Comparison of ENCODE assay signal across 1 cellular context in the genomic region with DNA sequence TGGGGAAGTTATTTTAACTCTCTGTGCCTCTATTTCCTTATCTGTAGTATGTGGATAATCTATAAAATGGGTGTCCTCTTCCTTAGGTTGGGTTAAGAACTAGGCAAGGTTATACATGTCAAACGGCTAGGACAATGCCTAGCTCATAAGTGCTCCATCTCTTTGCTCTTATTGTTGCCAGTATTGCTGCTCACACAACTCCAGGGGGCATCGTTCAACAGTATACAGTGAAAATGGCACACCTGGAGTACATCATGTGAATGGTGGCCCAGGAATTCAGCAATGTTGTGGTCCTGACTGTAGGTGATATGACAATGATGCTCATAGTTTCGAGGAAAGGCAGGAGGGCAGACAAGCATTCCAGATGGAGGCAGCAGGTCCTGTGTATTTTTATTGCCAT.
TF ChIP-seq lines count a peak whose summit lies in the region.

No MANE protein-coding gene starts in this region.

TF ChIP-seq in GM23338, 12 proteins besides CTCF, POLR2A, EP300 and RAD21 (continued from another document):
- TF ChIP-seq POLR2AphosphoS5 (IDR thresholded peaks at IDR 0.05; ENCODE audit: low read depth), result no peak
- TF ChIP-seq ZNF114 (CRISPR knock-in tag; IDR thresholded peaks at IDR 0.05), result no peak
